Comparison of ENCODE assay signal across 24 cellular contexts in the genomic region with DNA sequence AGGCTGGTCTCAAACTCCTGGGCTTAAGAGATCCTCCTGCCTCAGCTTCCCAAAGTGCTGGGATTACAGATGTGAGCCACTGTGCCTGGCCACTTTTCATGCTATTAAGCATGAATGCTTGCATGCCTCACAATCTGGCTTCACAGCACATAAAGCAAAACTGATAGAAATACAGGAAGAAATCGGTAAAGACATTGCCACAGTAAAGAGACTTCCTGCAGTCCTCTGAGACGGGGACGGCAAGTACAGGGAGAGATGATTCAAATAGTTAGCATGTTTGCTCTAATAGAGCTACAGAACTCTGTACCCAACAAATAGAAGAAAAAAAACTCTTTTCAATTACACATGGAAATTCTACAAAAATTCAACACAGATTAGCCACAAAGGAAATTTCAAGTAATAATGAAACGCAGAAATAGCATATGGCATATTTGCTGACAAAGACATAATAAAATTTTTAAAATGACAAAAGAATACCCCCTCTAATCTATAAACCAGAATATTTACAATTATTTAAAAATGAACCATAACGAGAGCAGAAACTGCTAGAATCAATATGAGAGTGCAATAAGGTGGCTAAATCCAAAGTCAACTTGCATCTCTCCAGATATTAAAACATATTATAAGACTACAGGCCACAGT. TPM values are rescaled to one million over a fixed set of nuclear protein-coding genes. Genes with fewer than 3 reads are reported as not detected.
DNase-seq lines count a peak whose midpoint lies in the region; ATAC-seq, FAIRE-seq and TF ChIP-seq lines count a peak whose summit lies in the region.
"Had no signal": no experiment of that assay in that cellular context is flagged by ENCODE, and none has a peak within 500 bp of the region (broad histone marks: within the 10 kb centered on the region; RNA-seq: fewer than 3 reads in every experiment).

No MANE protein-coding gene starts in this region.

- no peak for TF ChIP-seq POLR2A in GM12891 (IDR thresholded peaks at IDR 0.05; ENCODE audit: low read depth, low read length)

- no peak for TF ChIP-seq CTCF in activated CD8-positive, alpha-beta T cell treated with anti-CD3 and anti-CD28 coated beads for 36 hours (IDR thresholded peaks at IDR 0.05)

- peaks cover 68% of the 10 kb centered on the region for H3K36me3 Mint-ChIP-seq in activated CD4-positive, alpha-beta T cell treated with anti-CD3 and anti-CD28 coated beads for 36 hours (ENCODE audit: low read depth)
- H3K36me3 Mint-ChIP-seq in activated CD8-positive, alpha-beta T cell treated with anti-CD3 and anti-CD28 coated beads for 36 hours (ENCODE audit: low read depth) = peaks cover 66% of the 10 kb centered on the region
- peaks cover 41% of the 10 kb centered on the region for H3K36me3 Mint-ChIP-seq in memory B cell

- peak overlapping the region; percentile 2 for H3K4me3 Mint-ChIP-seq in activated CD4-positive, alpha-beta T cell treated with anti-CD3 and anti-CD28 coated beads for 36 hours
- peak overlapping the region; percentile 2 for H3K4me3 Mint-ChIP-seq in activated CD8-positive, alpha-beta T cell treated with anti-CD3 and anti-CD28 coated beads for 36 hours
- no peak overlapping the region for H3K4me3 Mint-ChIP-seq in memory B cell

- POLR2A ChIA-PET in activated CD4-positive, alpha-beta T cell treated with anti-CD3 and anti-CD28 coated beads for 36 hours (lab: Charles Lee) = no interaction called here
- POLR2A ChIA-PET in activated CD8-positive, alpha-beta T cell treated with anti-CD3 and anti-CD28 coated beads for 36 hours (lab: Charles Lee) = interaction anchor here (1.6 to 1.7 kb wide), 2 partner anchors 12 to 45 kb away, joined by 3 to 9 read pairs; no protein-coding TSS in a partner anchor

- no peaks in the 10 kb centered on the region for H3K27me3 Mint-ChIP-seq in activated CD4-positive, alpha-beta T cell treated with anti-CD3 and anti-CD28 coated beads for 36 hours
- H3K27me3 Mint-ChIP-seq in activated CD8-positive, alpha-beta T cell treated with anti-CD3 and anti-CD28 coated beads for 36 hours = no peaks in the 10 kb centered on the region
- H3K27me3 Mint-ChIP-seq in memory B cell = no peaks in the 10 kb centered on the region

- peak; percentile 85 for ATAC-seq in activated CD4-positive, alpha-beta T cell treated with anti-CD3 and anti-CD28 coated beads for 36 hours
- peak; percentile 68 for ATAC-seq in activated CD8-positive, alpha-beta T cell treated with anti-CD3 and anti-CD28 coated beads for 36 hours
- ATAC-seq in memory B cell (ENCODE audit: low read depth) (peak; percentile 35), GM19463 (IDR thresholded peaks at IDR 0.05; ENCODE audit: unreplicated experiment) (no peak), GM18867 (IDR thresholded peaks at IDR 0.05; ENCODE audit: unreplicated experiment) (no peak)
- ATAC-seq: upper lobe of right lung had no signal

- peak; percentile 23 for FAIRE-seq in GM12891 (lab: Jason Lieb, UNC)

- peaks cover 62% of the 10 kb centered on the region for H3K4me1 Mint-ChIP-seq in activated CD4-positive, alpha-beta T cell treated with anti-CD3 and anti-CD28 coated beads for 36 hours
- peaks cover 74% of the 10 kb centered on the region for H3K4me1 Mint-ChIP-seq in activated CD8-positive, alpha-beta T cell treated with anti-CD3 and anti-CD28 coated beads for 36 hours (ENCODE audit: low read depth)
- H3K4me1 Mint-ChIP-seq in memory B cell = peaks cover 44% of the 10 kb centered on the region

- intact Hi-C loops in activated CD4-positive, alpha-beta T cell treated with anti-CD3 and anti-CD28 coated beads for 36 hours (cut with DNase I, micrococcal nuclease) = loop anchor here in 1 of 2 experiments (5.0 kb wide), 1 partner anchor 34 kb away; no protein-coding TSS in a partner anchor
- intact Hi-C loops in activated CD8-positive, alpha-beta T cell treated with anti-CD3 and anti-CD28 coated beads for 36 hours (cut with micrococcal nuclease) = no loop called here

- CTCF ChIA-PET in activated CD4-positive, alpha-beta T cell treated with anti-CD3 and anti-CD28 coated beads for 36 hours (lab: Charles Lee) = interaction anchor here (0.7 to 1.3 kb wide), 3 partner anchors 9 to 580 kb away, joined by 4 to 5 read pairs (median 4); no protein-coding TSS in a partner anchor
- CTCF ChIA-PET in activated CD8-positive, alpha-beta T cell treated with anti-CD3 and anti-CD28 coated beads for 36 hours (lab: Charles Lee) = interaction anchor here (0.6 to 1.1 kb wide), 5 partner anchors 9 to 147 kb away, joined by 3 to 4 read pairs (median 3); no protein-coding TSS in a partner anchor

- peak overlapping the region; percentile 26 for H3K27ac Mint-ChIP-seq in activated CD4-positive, alpha-beta T cell treated with anti-CD3 and anti-CD28 coated beads for 36 hours
- peak overlapping the region; percentile 70 for H3K27ac Mint-ChIP-seq in activated CD8-positive, alpha-beta T cell treated with anti-CD3 and anti-CD28 coated beads for 36 hours
- H3K27ac Mint-ChIP-seq in memory B cell = peak overlapping the region; percentile 30

- peak; percentile 19 for DNase-seq in activated CD4-positive, alpha-beta T cell treated with anti-CD3 and anti-CD28 coated beads for 36 hours
- no peak for DNase-seq in activated CD4-positive, alpha-beta T cell treated with anti-CD3 and anti-CD28 coated beads for 48 hours
- DNase-seq in GM12891 (ENCODE audit: insufficient read length, low spot score) (no peak), memory B cell (ENCODE audit: low spot score in 2 of 2) (no peak), NCI-H1092 (lab: John Stamatoyannopoulos, UW) (no peak)
- DNase-seq in activated CD8-positive, alpha-beta T cell treated with anti-CD3 and anti-CD28 coated beads for 36 hours = no peak
- DNase-seq: activated CD4-positive, CD25-positive, alpha-beta regulatory T cell; activated CD8-positive, alpha-beta memory T cell treated with anti-CD3 and anti-CD28 coated beads, Interleukin-2, amount 50 U/mL, for 4 hours; amygdala; Calu3; EL; Karpas-422; NCI-H1048; NCI-H2029 treated with DMSO at 0.1 percent for 48 hours; nucleus accumbens; stimulated activated CD4-positive, alpha-beta T cell treated with anti-CD3 and anti-CD28 coated beads, Interleukin-4, amount 100 ng/mL, for 24 hours; T-helper 9 cell; upper lobe of right lung had no signal

- peaks cover 2% of the 10 kb centered on the region for H3K9me3 Mint-ChIP-seq in activated CD4-positive, alpha-beta T cell treated with anti-CD3 and anti-CD28 coated beads for 36 hours (ENCODE audit: low read depth)
- no peaks in the 10 kb centered on the region for H3K9me3 Mint-ChIP-seq in activated CD8-positive, alpha-beta T cell treated with anti-CD3 and anti-CD28 coated beads for 36 hours
- no peaks in the 10 kb centered on the region for H3K9me3 Mint-ChIP-seq in memory B cell

TF ChIP-seq in GM12891, 5 proteins besides CTCF, POLR2A, EP300 and RAD21:
- TF ChIP-seq POLR2AphosphoS5 (IDR thresholded peaks at IDR 0.05; ENCODE audit: low read depth, low read length) (no peak), POU2F2 (IDR thresholded peaks at IDR 0.05; ENCODE audit: low read depth, low read length) (no peak), TAF1 (IDR thresholded peaks at IDR 0.05; ENCODE audit: low read depth, low read length) (no peak), SPI1 (IDR thresholded peaks at IDR 0.05; ENCODE audit: low read depth, low read length) (no peak), PAX5 (IDR thresholded peaks at IDR 0.05; ENCODE audit: insufficient read depth, low read length, severe bottlenecking) (no peak)

RNA-seq across cellular contexts. Expression of gene CARD11, which starts 32.3 kb away (rescaled TPM):
- total RNA-seq in activated CD4-positive, alpha-beta T cell treated with anti-CD3 and anti-CD28 coated beads for 36 hours = 100 to 1,000 TPM; 108 to 118 TPM
- 46.2 TPM for polyA plus RNA-seq in GM12891 (2012; ENCODE audit: low read depth, missing spikeins)
- 100 to 1,000 TPM in 1 of 2 experiments, 10 to 100 TPM in 1; 98.3 to 103 TPM for total RNA-seq in activated CD8-positive, alpha-beta T cell treated with anti-CD3 and anti-CD28 coated beads for 36 hours
- total RNA-seq: fibroblast of villous mesenchyme, HT-29, SK-MEL-5 had no signal
- polyA plus RNA-seq: cardiac muscle cell had no signal

Comparison
In these comparisons a context has a peak if more than half of its experiments do, and no peak if none do; other contexts are left out.
1. ATAC-seq: peak in activated CD4-positive, alpha-beta T cell treated with anti-CD3 and anti-CD28 coated beads for 36 hours (single experiment), activated CD8-positive, alpha-beta T cell treated with anti-CD3 and anti-CD28 coated beads for 36 hours (single experiment) and memory B cell (single experiment); none in GM19463 (single experiment) and GM18867 (single experiment).
2. Peak in every context shown above with its lines, with median percentiles within 50 percentile points of each other: H3K27ac Mint-ChIP-seq.